In the genomic region with DNA sequence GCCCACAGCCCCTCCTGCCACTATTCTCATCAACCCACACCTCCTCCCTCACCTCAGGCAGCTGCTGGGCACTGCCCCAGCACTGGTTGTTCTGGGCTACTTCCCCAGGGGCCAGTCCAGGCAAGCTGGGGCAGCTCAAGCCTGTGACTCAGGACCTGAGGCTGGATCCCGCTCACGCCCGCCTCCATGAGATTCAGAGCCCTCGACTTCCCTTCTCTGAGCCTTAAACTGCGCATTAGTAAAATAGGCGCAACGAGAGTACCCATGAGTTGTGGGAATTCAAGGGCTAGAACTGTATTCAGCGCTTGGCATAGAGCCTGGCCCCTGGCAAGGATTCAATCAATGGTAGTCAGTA, we compare ENCODE assay signal across 8 cellular contexts. TPM values are rescaled to one million over a fixed set of nuclear protein-coding genes. Genes with fewer than 3 reads are reported as not detected.
DNase-seq lines count a peak whose midpoint lies in the region; ATAC-seq and TF ChIP-seq lines count a peak whose summit lies in the region.

No MANE protein-coding gene starts in this region.

- BruUV-seq in Caco-2 (replicated peaks; lab: Mats Ljungman, UMichigan), result no TSS peak

- H3K27me3 Mint-ChIP-seq in Caco-2 (ENCODE audit: insufficient read depth, unreplicated experiment) (no peaks in the 10 kb centered on the region), naive B cell (no peaks in the 10 kb centered on the region)

- H3K4me3 ChIP-seq in Caco-2 (ENCODE audit: low read depth, low read length) (peak overlapping the region; percentile 52), HUES48 (ENCODE audit: low read depth, low read length) (peak overlapping the region; percentile 61), SK-N-MC (peak overlapping the region; percentile 74), epithelial cell of proximal tubule (ENCODE audit: low read depth, low read length) (peak overlapping the region; percentile 62)

- H3K27ac ChIP-seq in HUES48 (ENCODE audit: low read depth, low read length), result peak overlapping the region; percentile 46
- peak overlapping the region; percentile 90 for H3K27ac ChIP-seq in SK-N-MC

- CTCF ChIA-PET in Caco-2 (lab: Charles Lee), result interaction anchor here (0.6 to 3.5 kb wide), 3 partner anchors 8 to 53 kb away, joined by 6 to 36 read pairs (median 10); no protein-coding TSS in a partner anchor

- H3K27me3 ChIP-seq in Caco-2 (replicated peaks; ENCODE audit: control insufficient read depth, insufficient read depth, low read length) (no peaks in the 10 kb centered on the region; the same call in 1 of the 2 replicates), HUES48 (ENCODE audit: control insufficient read depth, insufficient read depth, low read length) (peaks cover 26% of the 10 kb centered on the region)

- ATAC-seq in naive B cell (ENCODE audit: low read depth in 2 of 2) (peak in 1 of 2 donors; percentile 1), GM21825 (IDR thresholded peaks at IDR 0.05; ENCODE audit: unreplicated experiment) (no peak)

- H3K4me1 Mint-ChIP-seq in Caco-2 (ENCODE audit: low read depth, unreplicated experiment) (no peaks in the 10 kb centered on the region), naive B cell (peaks cover 54 to 89% (median 78%) of the 10 kb centered on the region in 3 donors)

- intact Hi-C loops in Caco-2 (cut with micrococcal nuclease; ENCODE audit: unreplicated experiment), result loop anchor here (1.0 to 2.0 kb wide), 2 partner anchors 37 to 52 kb away; no protein-coding TSS in a partner anchor

- POLR2A ChIA-PET in Caco-2 (lab: Charles Lee), result no interaction called here

- H3K9ac ChIP-seq in HUES48 (ENCODE audit: low read depth, low read length) (no peak overlapping the region), SK-N-MC (ENCODE audit: insufficient read length) (peak overlapping the region; percentile 77)

- DNase-seq in Caco-2 (no peak), SK-N-MC (ENCODE audit: low read depth, low spot score) (peak; percentile 39), epithelial cell of proximal tubule (ENCODE audit: low read depth) (peak; percentile 50), naive B cell (no peak), 8988T (no peak)
- DNase-seq in activated CD8-positive, alpha-beta memory T cell treated with anti-CD3 and anti-CD28 coated beads, Interleukin-2, amount 50 U/mL, for 48 hours, result no peak

- H3K9me3 Mint-ChIP-seq in Caco-2 (ENCODE audit: unreplicated experiment) (no peaks in the 10 kb centered on the region), naive B cell (no peaks in the 10 kb centered on the region)

- peak overlapping the region; percentile 72 for H3K4me3 Mint-ChIP-seq in Caco-2 (ENCODE audit: unreplicated experiment)
- H3K4me3 Mint-ChIP-seq in naive B cell, result peak overlapping the region; percentile 75 to 94 (median 92)

- H3K36me3 Mint-ChIP-seq in Caco-2 (ENCODE audit: insufficient read depth, unreplicated experiment), result no peaks in the 10 kb centered on the region
- no peaks in the 10 kb centered on the region for H3K36me3 Mint-ChIP-seq in naive B cell

- H3K9me3 ChIP-seq in Caco-2 (no peaks in the 10 kb centered on the region), HUES48 (ENCODE audit: control insufficient read depth, insufficient read depth, low read length) (no peaks in the 10 kb centered on the region), SK-N-MC (ENCODE audit: low read depth, low read length) (no peaks in the 10 kb centered on the region)

- H3K36me3 ChIP-seq in Caco-2 (ENCODE audit: control insufficient read depth, insufficient read depth, low read length) (no peaks in the 10 kb centered on the region), HUES48 (ENCODE audit: control insufficient read depth, insufficient read depth, low read length) (no peaks in the 10 kb centered on the region), SK-N-MC (ENCODE audit: insufficient read depth, low read length) (no peaks in the 10 kb centered on the region)

- H3K4me1 ChIP-seq in Caco-2 (no peaks in the 10 kb centered on the region), HUES48 (ENCODE audit: control insufficient read depth, insufficient read depth, low read length) (peaks cover 21% of the 10 kb centered on the region; the same call in 1 of the 2 replicates)

- TF ChIP-seq CTCF in Caco-2 (IDR thresholded peaks at IDR 0.05; ENCODE audit: insufficient read depth in 1 of 2, low read depth in 1 of 2, low read length in 1 of 2, severe bottlenecking in 1 of 2, unreplicated experiment in 1 of 2), result no peak
- TF ChIP-seq CTCF in epithelial cell of proximal tubule (conservative IDR thresholded peaks at IDR 0.05; ENCODE audit: low read depth, low read length), result no peak

- H3K27ac Mint-ChIP-seq in Caco-2 (ENCODE audit: unreplicated experiment), result peak overlapping the region; percentile 51
- peak overlapping the region; percentile 57 to 98 (median 90) for H3K27ac Mint-ChIP-seq in naive B cell

RNA-seq across cellular contexts. Expression of gene CD82, which starts 0.8 kb away (rescaled TPM):
- total RNA-seq in Caco-2 (2022) (3.7 and 4.3 TPM in 2 replicates), epithelial cell of proximal tubule (9.1 and 14.2 TPM in 2 replicates)
- 100 to 1,000 TPM; 146 to 292 (median 225) TPM for polyA plus RNA-seq in naive B cell (ENCODE audit: low read depth in 6 of 6)

Comparison
In these comparisons a context has a peak if more than half of its experiments do, and no peak if none do; other contexts are left out.
1. DNase-seq: peak in SK-N-MC (single experiment) and epithelial cell of proximal tubule (single experiment); none in Caco-2 (0 of 2), naive B cell (single experiment), activated CD8-positive, alpha-beta memory T cell treated with anti-CD3 and anti-CD28 coated beads, Interleukin-2, amount 50 U/mL, for 48 hours (single experiment) and 8988T (single experiment).
2. Peak in every context shown above with its lines, with median percentiles within 50 percentile points of each other: H3K4me3 ChIP-seq.